23 cellular contexts compared by ENCODE assay signal in genomic region chr3:53303549-53303948, GRCh38. TPM values are rescaled to one million over a fixed set of nuclear protein-coding genes. Genes with fewer than 3 reads are reported as not detected.
DNase-seq lines count a peak whose midpoint lies in the region; ATAC-seq and TF ChIP-seq lines count a peak whose summit lies in the region.
"Had no signal": no experiment of that assay in that cellular context is flagged by ENCODE, and none has a peak within 500 bp of the region (broad histone marks: within the 10 kb centered on the region; RNA-seq: fewer than 3 reads in every experiment).

No MANE protein-coding gene starts in this region.

- POLR2A ChIA-PET in activated CD8-positive, alpha-beta T cell treated with anti-CD3 and anti-CD28 coated beads for 36 hours (lab: Charles Lee) = no interaction called here
- POLR2A ChIA-PET in activated CD8-positive, alpha-beta T cell treated with anti-CD3 and anti-CD28 coated beads, Interleukin-2, amount 10 ng/mL, durations not matched to agents 7 days and 5 days (lab: Charles Lee) = no interaction called here

- H3K9me3 ChIP-seq in right cardiac atrium (ENCODE audit: control insufficient read depth, low read length) = no peaks in the 10 kb centered on the region
- H3K9me3 ChIP-seq in ovary = no peaks in the 10 kb centered on the region
- H3K9me3 ChIP-seq: HAP-1, transverse colon had no signal

- no peak for ATAC-seq in activated CD8-positive, alpha-beta T cell treated with anti-CD3 and anti-CD28 coated beads for 36 hours
- ATAC-seq in activated CD8-positive, alpha-beta T cell treated with anti-CD3 and anti-CD28 coated beads, Interleukin-2, amount 10 ng/mL, durations not matched to agents 7 days and 5 days = no peak
- ATAC-seq in right cardiac atrium = peak; percentile 74 to 79
- ATAC-seq in stimulated activated naive B cell treated with anti-CD40 and anti-IgM and Interleukin-4, amounts not matched to agents 10 μg/mL and 1 μg/mL and 100 μg/mL, for 72 hours (replicated peaks) = no peak
- no peak for ATAC-seq in HG02798 (IDR thresholded peaks at IDR 0.05; ENCODE audit: poor library complexity, unreplicated experiment)
- ATAC-seq: naive thymus-derived CD8-positive, alpha-beta T cell had no signal

- H3K4me3 ChIP-seq in right cardiac atrium (ENCODE audit: low read length) = no peak overlapping the region
- no peak overlapping the region for H3K4me3 ChIP-seq in ovary
- H3K4me3 ChIP-seq: HAP-1, transverse colon had no signal

- peaks cover 19% of the 10 kb centered on the region for H3K36me3 Mint-ChIP-seq in activated CD8-positive, alpha-beta T cell treated with anti-CD3 and anti-CD28 coated beads for 36 hours (ENCODE audit: low read depth)
- H3K36me3 Mint-ChIP-seq in activated CD8-positive, alpha-beta T cell treated with anti-CD3 and anti-CD28 coated beads, Interleukin-2, amount 10 ng/mL, durations not matched to agents 7 days and 5 days (ENCODE audit: low read depth) = peaks cover 23% of the 10 kb centered on the region
- peaks cover 12% of the 10 kb centered on the region for H3K36me3 Mint-ChIP-seq in chondrocyte (ENCODE audit: low read depth)
- peaks cover 15 to 26% of the 10 kb centered on the region in 2 donors for H3K36me3 Mint-ChIP-seq in stimulated activated naive B cell treated with anti-CD40 and anti-IgM and Interleukin-4, amounts not matched to agents 10 μg/mL and 1 μg/mL and 100 μg/mL, for 72 hours
- H3K36me3 Mint-ChIP-seq in activated T-helper 1 cell treated with anti-CD3 and anti-CD28 coated beads, Interleukin-12 subunit alpha, Interleukin-12 subunit beta, Interleukin-2, Interleukin-4 antibody, amounts not matched to agents 30 ng/mL and 10 ng/mL and 1 ng/mL, durations not matched to agents 14 hours and 24 hours and 36 hours (ENCODE audit: low read depth) = peaks cover 22% of the 10 kb centered on the region

- no peak for TF ChIP-seq EP300 in ovary (IDR thresholded peaks at IDR 0.05)

- H3K4me1 Mint-ChIP-seq in activated CD8-positive, alpha-beta T cell treated with anti-CD3 and anti-CD28 coated beads for 36 hours (ENCODE audit: low read depth) = no peaks in the 10 kb centered on the region
- H3K4me1 Mint-ChIP-seq in activated CD8-positive, alpha-beta T cell treated with anti-CD3 and anti-CD28 coated beads, Interleukin-2, amount 10 ng/mL, durations not matched to agents 7 days and 5 days (ENCODE audit: low read depth) = no peaks in the 10 kb centered on the region
- H3K4me1 Mint-ChIP-seq in chondrocyte (ENCODE audit: low read depth) = peaks cover 9% of the 10 kb centered on the region
- peaks cover 0 to 1% of the 10 kb centered on the region in 2 donors for H3K4me1 Mint-ChIP-seq in stimulated activated naive B cell treated with anti-CD40 and anti-IgM and Interleukin-4, amounts not matched to agents 10 μg/mL and 1 μg/mL and 100 μg/mL, for 72 hours
- peaks cover 7% of the 10 kb centered on the region for H3K4me1 Mint-ChIP-seq in activated T-helper 1 cell treated with anti-CD3 and anti-CD28 coated beads, Interleukin-12 subunit alpha, Interleukin-12 subunit beta, Interleukin-2, Interleukin-4 antibody, amounts not matched to agents 30 ng/mL and 10 ng/mL and 1 ng/mL, durations not matched to agents 14 hours and 24 hours and 36 hours (ENCODE audit: low read depth)

- TF ChIP-seq POLR2A in ovary (IDR thresholded peaks at IDR 0.05) = no peak

- peak overlapping the region; percentile 8 for H3K27ac Mint-ChIP-seq in activated CD8-positive, alpha-beta T cell treated with anti-CD3 and anti-CD28 coated beads for 36 hours
- H3K27ac Mint-ChIP-seq in activated CD8-positive, alpha-beta T cell treated with anti-CD3 and anti-CD28 coated beads, Interleukin-2, amount 10 ng/mL, durations not matched to agents 7 days and 5 days = no peak overlapping the region
- peak overlapping the region; percentile 8 for H3K27ac Mint-ChIP-seq in chondrocyte (ENCODE audit: unreplicated experiment)
- peak overlapping the region; percentile 78 for H3K27ac Mint-ChIP-seq in stimulated activated naive B cell treated with anti-CD40 and anti-IgM and Interleukin-4, amounts not matched to agents 10 μg/mL and 1 μg/mL and 100 μg/mL, for 72 hours
- H3K27ac Mint-ChIP-seq in activated T-helper 1 cell treated with anti-CD3 and anti-CD28 coated beads, Interleukin-12 subunit alpha, Interleukin-12 subunit beta, Interleukin-2, Interleukin-4 antibody, amounts not matched to agents 30 ng/mL and 10 ng/mL and 1 ng/mL, durations not matched to agents 14 hours and 24 hours and 36 hours = no peak overlapping the region

- H3K4me3 Mint-ChIP-seq in activated CD8-positive, alpha-beta T cell treated with anti-CD3 and anti-CD28 coated beads for 36 hours = no peak overlapping the region
- H3K4me3 Mint-ChIP-seq in activated CD8-positive, alpha-beta T cell treated with anti-CD3 and anti-CD28 coated beads, Interleukin-2, amount 10 ng/mL, durations not matched to agents 7 days and 5 days = no peak overlapping the region
- H3K4me3 Mint-ChIP-seq in chondrocyte (ENCODE audit: unreplicated experiment) = no peak overlapping the region
- H3K4me3 Mint-ChIP-seq in stimulated activated naive B cell treated with anti-CD40 and anti-IgM and Interleukin-4, amounts not matched to agents 10 μg/mL and 1 μg/mL and 100 μg/mL, for 72 hours = no peak overlapping the region
- no peak overlapping the region for H3K4me3 Mint-ChIP-seq in activated T-helper 1 cell treated with anti-CD3 and anti-CD28 coated beads, Interleukin-12 subunit alpha, Interleukin-12 subunit beta, Interleukin-2, Interleukin-4 antibody, amounts not matched to agents 30 ng/mL and 10 ng/mL and 1 ng/mL, durations not matched to agents 14 hours and 24 hours and 36 hours
- H3K4me3 Mint-ChIP-seq: CD8-positive, alpha-beta memory T cell; naive thymus-derived CD8-positive, alpha-beta T cell had no signal

- no peak for TF ChIP-seq CTCF in activated CD8-positive, alpha-beta T cell treated with anti-CD3 and anti-CD28 coated beads for 36 hours (IDR thresholded peaks at IDR 0.05)
- TF ChIP-seq CTCF in chondrocyte (IDR thresholded peaks at IDR 0.05) (no peak), ovary (IDR thresholded peaks at IDR 0.05) (no peak)

- H3K27ac ChIP-seq in right cardiac atrium (ENCODE audit: low read length) (peak overlapping the region; percentile 53), ovary (no peak overlapping the region)
- H3K27ac ChIP-seq: 22Rv1, KMS-11, parathyroid adenoma, transverse colon had no signal

- WGBS in right cardiac atrium = 42% methylated on average over 3 of the region's 3 CpGs
- 63 to 64% (median 64%) methylated on average over 3 of the region's 3 CpGs for WGBS in ovary, 3 donors

- H3K36me3 ChIP-seq in ovary = no peaks in the 10 kb centered on the region

- no peaks in the 10 kb centered on the region for H3K27me3 Mint-ChIP-seq in activated CD8-positive, alpha-beta T cell treated with anti-CD3 and anti-CD28 coated beads for 36 hours
- H3K27me3 Mint-ChIP-seq in activated CD8-positive, alpha-beta T cell treated with anti-CD3 and anti-CD28 coated beads, Interleukin-2, amount 10 ng/mL, durations not matched to agents 7 days and 5 days (ENCODE audit: low read depth) = no peaks in the 10 kb centered on the region
- no peaks in the 10 kb centered on the region for H3K27me3 Mint-ChIP-seq in chondrocyte (ENCODE audit: low read depth)
- H3K27me3 Mint-ChIP-seq in stimulated activated naive B cell treated with anti-CD40 and anti-IgM and Interleukin-4, amounts not matched to agents 10 μg/mL and 1 μg/mL and 100 μg/mL, for 72 hours = no peaks in the 10 kb centered on the region
- no peaks in the 10 kb centered on the region for H3K27me3 Mint-ChIP-seq in activated T-helper 1 cell treated with anti-CD3 and anti-CD28 coated beads, Interleukin-12 subunit alpha, Interleukin-12 subunit beta, Interleukin-2, Interleukin-4 antibody, amounts not matched to agents 30 ng/mL and 10 ng/mL and 1 ng/mL, durations not matched to agents 14 hours and 24 hours and 36 hours (ENCODE audit: insufficient read depth)
- H3K27me3 Mint-ChIP-seq: CD8-positive, alpha-beta memory T cell; naive thymus-derived CD8-positive, alpha-beta T cell had no signal

- no peak for DNase-seq in activated CD8-positive, alpha-beta T cell treated with anti-CD3 and anti-CD28 coated beads for 36 hours
- DNase-seq in activated CD8-positive, alpha-beta T cell treated with anti-CD3 and anti-CD28 coated beads, Interleukin-2, amount 10 ng/mL, durations not matched to agents 7 days and 5 days = no peak
- DNase-seq in chondrocyte (ENCODE audit: low spot score) = no peak
- peak; percentile 31 to 65 (median 60) for DNase-seq in right cardiac atrium
- no peak for DNase-seq in stimulated activated naive B cell treated with anti-CD40 and anti-IgM and Interleukin-4, amounts not matched to agents 10 μg/mL and 1 μg/mL and 100 μg/mL, for 72 hours
- DNase-seq in ovary = no peak
- DNase-seq in activated T-helper 1 cell treated with anti-CD3 and anti-CD28 coated beads, Interleukin-12 subunit alpha, Interleukin-12 subunit beta, Interleukin-2, Interleukin-4 antibody, amounts not matched to agents 30 ng/mL and 10 ng/mL and 1 ng/mL, durations not matched to agents 14 hours and 24 hours and 36 hours (ENCODE audit: low spot score) = no peak
- DNase-seq: activated gamma-delta T cell; AML-193; anterior cingulate cortex; CD8-positive, alpha-beta memory T cell; MV-4-11; naive thymus-derived CD8-positive, alpha-beta T cell; NCI-H1694 treated with DMSO at 0.1 percent for 48 hours; NCI-H2171 treated with DMSO at 0.1 percent for 48 hours; NCI-H526; RPMI8226; transverse colon had no signal

- H3K4me1 ChIP-seq in right cardiac atrium (ENCODE audit: control insufficient read depth, insufficient read depth, low read length) = no peaks in the 10 kb centered on the region
- H3K4me1 ChIP-seq in ovary (ENCODE audit: insufficient read depth) = no peaks in the 10 kb centered on the region
- H3K4me1 ChIP-seq: HAP-1, parathyroid adenoma had no signal

- CTCF ChIA-PET in activated CD8-positive, alpha-beta T cell treated with anti-CD3 and anti-CD28 coated beads for 36 hours (lab: Charles Lee) = interaction anchor here (1.6 kb wide), 1 partner anchor 16 kb away, joined by 4 read pairs; no protein-coding TSS in a partner anchor
- CTCF ChIA-PET in activated CD8-positive, alpha-beta T cell treated with anti-CD3 and anti-CD28 coated beads, Interleukin-2, amount 10 ng/mL, durations not matched to agents 7 days and 5 days (lab: Charles Lee) = interaction anchor here (1.1 kb wide), 1 partner anchor 13 kb away, joined by 3 read pairs; no protein-coding TSS in a partner anchor

- intact Hi-C loops in activated CD8-positive, alpha-beta T cell treated with anti-CD3 and anti-CD28 coated beads for 36 hours (cut with micrococcal nuclease) = no loop called here
- intact Hi-C loops in right cardiac atrium (cut with DNase I) (loop anchor here in 1 of 4 donors (5.0 kb wide), 1 partner anchor 409 kb away; no protein-coding TSS in a partner anchor), ovary (cut with DNase I) (loop anchor here in 1 of 4 donors (5.0 kb wide), 1 partner anchor 404 kb away; no protein-coding TSS in a partner anchor)
- intact Hi-C loops in activated T-helper 1 cell treated with anti-CD3 and anti-CD28 coated beads, Interleukin-12 subunit alpha, Interleukin-12 subunit beta, Interleukin-2, Interleukin-4 antibody, amounts not matched to agents 30 ng/mL and 10 ng/mL and 1 ng/mL, durations not matched to agents 14 hours and 24 hours and 36 hours (cut with micrococcal nuclease) = no loop called here

- H3K27me3 ChIP-seq in right cardiac atrium (ENCODE audit: control insufficient read depth, insufficient read depth) (no peaks in the 10 kb centered on the region), ovary (no peaks in the 10 kb centered on the region)
- H3K27me3 ChIP-seq: transverse colon had no signal

- no peaks in the 10 kb centered on the region for H3K9me3 Mint-ChIP-seq in activated CD8-positive, alpha-beta T cell treated with anti-CD3 and anti-CD28 coated beads for 36 hours
- H3K9me3 Mint-ChIP-seq in activated CD8-positive, alpha-beta T cell treated with anti-CD3 and anti-CD28 coated beads, Interleukin-2, amount 10 ng/mL, durations not matched to agents 7 days and 5 days (ENCODE audit: insufficient read depth) = no peaks in the 10 kb centered on the region
- no peaks in the 10 kb centered on the region for H3K9me3 Mint-ChIP-seq in chondrocyte (ENCODE audit: low read depth)
- no peaks in the 10 kb centered on the region for H3K9me3 Mint-ChIP-seq in stimulated activated naive B cell treated with anti-CD40 and anti-IgM and Interleukin-4, amounts not matched to agents 10 μg/mL and 1 μg/mL and 100 μg/mL, for 72 hours
- H3K9me3 Mint-ChIP-seq in activated T-helper 1 cell treated with anti-CD3 and anti-CD28 coated beads, Interleukin-12 subunit alpha, Interleukin-12 subunit beta, Interleukin-2, Interleukin-4 antibody, amounts not matched to agents 30 ng/mL and 10 ng/mL and 1 ng/mL, durations not matched to agents 14 hours and 24 hours and 36 hours = no peaks in the 10 kb centered on the region
- H3K9me3 Mint-ChIP-seq: CD8-positive, alpha-beta memory T cell; naive thymus-derived CD8-positive, alpha-beta T cell had no signal

RNA-seq across cellular contexts. Expression of gene DCP1A, which starts 43.8 kb away (rescaled TPM):
- 10 to 100 TPM; 29.9 to 32.0 TPM for total RNA-seq in activated CD8-positive, alpha-beta T cell treated with anti-CD3 and anti-CD28 coated beads for 36 hours
- 10 to 100 TPM; 27.2 to 28.3 TPM for total RNA-seq in activated CD8-positive, alpha-beta T cell treated with anti-CD3 and anti-CD28 coated beads, Interleukin-2, amount 10 ng/mL, durations not matched to agents 7 days and 5 days
- total RNA-seq in chondrocyte (15.6 to 17.7 TPM (median 17.2 TPM) in 3 replicates), right cardiac atrium (10 to 100 TPM; 21.6 to 28.7 (median 22.1) TPM), ovary (10 to 100 TPM; 16.7 to 34.1 (median 27.1) TPM)
- polyA plus RNA-seq in right cardiac atrium (6.0 TPM), ovary (10 to 100 TPM; 11.5 to 16.9 TPM)
- 46.3 and 48.6 TPM in 2 replicates for total RNA-seq in activated T-helper 1 cell treated with anti-CD3 and anti-CD28 coated beads, Interleukin-12 subunit alpha, Interleukin-12 subunit beta, Interleukin-2, Interleukin-4 antibody, amounts not matched to agents 30 ng/mL and 10 ng/mL and 1 ng/mL, durations not matched to agents 14 hours and 24 hours and 36 hours

RNA-seq across cellular contexts. Expression of gene TKT, which starts 47.7 kb away (rescaled TPM):
- total RNA-seq in activated CD8-positive, alpha-beta T cell treated with anti-CD3 and anti-CD28 coated beads for 36 hours = 100 to 1,000 TPM; 397 to 417 TPM
- 100 to 1,000 TPM; 315 to 323 TPM for total RNA-seq in activated CD8-positive, alpha-beta T cell treated with anti-CD3 and anti-CD28 coated beads, Interleukin-2, amount 10 ng/mL, durations not matched to agents 7 days and 5 days
- total RNA-seq in chondrocyte = 165 to 299 TPM (median 169 TPM) in 3 replicates
- total RNA-seq in right cardiac atrium = 10 to 100 TPM; 40.3 to 61.8 (median 42.7) TPM
- polyA plus RNA-seq in right cardiac atrium = 37.7 TPM
- 100 to 1,000 TPM; 109 to 279 (median 230) TPM for total RNA-seq in ovary
- 100 to 1,000 TPM in 1 of 2 donors, 10 to 100 TPM in 1; 62.6 to 208 TPM for polyA plus RNA-seq in ovary
- 332 and 351 TPM in 2 replicates for total RNA-seq in activated T-helper 1 cell treated with anti-CD3 and anti-CD28 coated beads, Interleukin-12 subunit alpha, Interleukin-12 subunit beta, Interleukin-2, Interleukin-4 antibody, amounts not matched to agents 30 ng/mL and 10 ng/mL and 1 ng/mL, durations not matched to agents 14 hours and 24 hours and 36 hours

Comparison
In these comparisons a context has a peak if more than half of its experiments do, and no peak if none do; other contexts are left out.
1. H3K27ac Mint-ChIP-seq: peak in activated CD8-positive, alpha-beta T cell treated with anti-CD3 and anti-CD28 coated beads for 36 hours (single experiment), chondrocyte (single experiment) and stimulated activated naive B cell treated with anti-CD40 and anti-IgM and Interleukin-4, amounts not matched to agents 10 μg/mL and 1 μg/mL and 100 μg/mL, for 72 hours (single experiment); none in activated CD8-positive, alpha-beta T cell treated with anti-CD3 and anti-CD28 coated beads, Interleukin-2, amount 10 ng/mL, durations not matched to agents 7 days and 5 days (single experiment) and activated T-helper 1 cell treated with anti-CD3 and anti-CD28 coated beads, Interleukin-12 subunit alpha, Interleukin-12 subunit beta, Interleukin-2, Interleukin-4 antibody, amounts not matched to agents 30 ng/mL and 10 ng/mL and 1 ng/mL, durations not matched to agents 14 hours and 24 hours and 36 hours (single experiment).
2. ATAC-seq: peak in right cardiac atrium (2 of 2); none in activated CD8-positive, alpha-beta T cell treated with anti-CD3 and anti-CD28 coated beads for 36 hours (single experiment), activated CD8-positive, alpha-beta T cell treated with anti-CD3 and anti-CD28 coated beads, Interleukin-2, amount 10 ng/mL, durations not matched to agents 7 days and 5 days (single experiment), stimulated activated naive B cell treated with anti-CD40 and anti-IgM and Interleukin-4, amounts not matched to agents 10 μg/mL and 1 μg/mL and 100 μg/mL, for 72 hours (0 of 2) and HG02798 (single experiment).
3. DNase-seq: peak in right cardiac atrium (3 of 3); none in activated CD8-positive, alpha-beta T cell treated with anti-CD3 and anti-CD28 coated beads for 36 hours (single experiment), activated CD8-positive, alpha-beta T cell treated with anti-CD3 and anti-CD28 coated beads, Interleukin-2, amount 10 ng/mL, durations not matched to agents 7 days and 5 days (single experiment), chondrocyte (single experiment), stimulated activated naive B cell treated with anti-CD40 and anti-IgM and Interleukin-4, amounts not matched to agents 10 μg/mL and 1 μg/mL and 100 μg/mL, for 72 hours (single experiment), ovary (0 of 5) and activated T-helper 1 cell treated with anti-CD3 and anti-CD28 coated beads, Interleukin-12 subunit alpha, Interleukin-12 subunit beta, Interleukin-2, Interleukin-4 antibody, amounts not matched to agents 30 ng/mL and 10 ng/mL and 1 ng/mL, durations not matched to agents 14 hours and 24 hours and 36 hours (single experiment).